1 cellular context compared by ENCODE assay signal in the genomic region with DNA sequence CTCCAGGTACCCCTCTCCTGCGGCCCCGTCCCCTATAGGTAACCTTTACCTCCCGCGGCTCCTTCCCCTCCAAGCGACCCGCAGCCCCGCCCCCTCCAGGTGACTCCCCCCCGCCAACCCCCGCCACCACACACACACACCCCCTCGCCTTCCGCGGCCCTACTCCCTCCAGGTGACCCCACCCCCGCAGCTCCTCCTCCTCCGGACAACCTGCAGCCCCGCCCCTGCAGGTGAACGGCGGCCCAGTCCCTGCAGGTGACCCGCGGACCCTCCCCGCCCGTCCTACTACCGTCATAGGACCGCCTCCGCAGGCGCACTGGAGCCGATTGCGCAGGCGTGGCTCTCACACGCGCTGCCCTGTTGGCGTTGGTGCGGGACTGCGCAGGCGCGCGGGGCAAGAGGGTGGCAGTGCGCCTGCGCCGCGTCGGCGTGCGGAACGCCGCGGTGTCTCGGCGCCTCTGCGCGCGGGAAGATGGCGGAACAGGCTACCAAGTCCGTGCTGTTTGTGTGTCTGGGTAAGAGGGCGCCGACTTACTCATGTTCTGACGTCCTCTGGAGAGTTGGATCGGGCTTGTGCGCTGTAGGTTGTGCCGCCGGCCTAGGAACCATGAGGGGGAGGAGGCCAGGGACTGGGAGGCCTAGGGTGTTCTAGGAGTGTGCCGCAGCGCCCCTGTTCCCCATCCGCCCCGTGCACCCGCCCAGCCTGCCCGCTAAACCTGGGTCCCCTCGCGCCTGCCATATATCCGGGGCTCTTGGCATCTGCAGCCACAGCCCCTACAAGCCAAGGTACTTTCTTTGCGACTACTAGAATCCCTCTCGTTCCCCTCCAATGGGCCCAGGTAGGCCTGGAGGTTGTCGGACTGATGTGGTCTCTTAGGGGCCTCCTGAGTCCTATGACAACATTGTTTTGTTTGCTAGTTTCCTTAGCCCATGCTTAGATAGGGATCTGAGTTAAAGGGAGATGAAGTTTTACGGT.
A peak's percentile ranks its signal among the peaks of the same experiment; 100 is the strongest.
TF ChIP-seq lines count a peak whose summit lies in the region.

A gene (plus strand): TSS at position 455 of the 976 bp plus-strand sequence. CDS start 18 bp downstream, at position 473.

TF ChIP-seq in HEK293, 187 proteins besides CTCF, POLR2A, EP300 and RAD21 (continued from another document and continues in another):
- TF ChIP-seq, protein P1, sequence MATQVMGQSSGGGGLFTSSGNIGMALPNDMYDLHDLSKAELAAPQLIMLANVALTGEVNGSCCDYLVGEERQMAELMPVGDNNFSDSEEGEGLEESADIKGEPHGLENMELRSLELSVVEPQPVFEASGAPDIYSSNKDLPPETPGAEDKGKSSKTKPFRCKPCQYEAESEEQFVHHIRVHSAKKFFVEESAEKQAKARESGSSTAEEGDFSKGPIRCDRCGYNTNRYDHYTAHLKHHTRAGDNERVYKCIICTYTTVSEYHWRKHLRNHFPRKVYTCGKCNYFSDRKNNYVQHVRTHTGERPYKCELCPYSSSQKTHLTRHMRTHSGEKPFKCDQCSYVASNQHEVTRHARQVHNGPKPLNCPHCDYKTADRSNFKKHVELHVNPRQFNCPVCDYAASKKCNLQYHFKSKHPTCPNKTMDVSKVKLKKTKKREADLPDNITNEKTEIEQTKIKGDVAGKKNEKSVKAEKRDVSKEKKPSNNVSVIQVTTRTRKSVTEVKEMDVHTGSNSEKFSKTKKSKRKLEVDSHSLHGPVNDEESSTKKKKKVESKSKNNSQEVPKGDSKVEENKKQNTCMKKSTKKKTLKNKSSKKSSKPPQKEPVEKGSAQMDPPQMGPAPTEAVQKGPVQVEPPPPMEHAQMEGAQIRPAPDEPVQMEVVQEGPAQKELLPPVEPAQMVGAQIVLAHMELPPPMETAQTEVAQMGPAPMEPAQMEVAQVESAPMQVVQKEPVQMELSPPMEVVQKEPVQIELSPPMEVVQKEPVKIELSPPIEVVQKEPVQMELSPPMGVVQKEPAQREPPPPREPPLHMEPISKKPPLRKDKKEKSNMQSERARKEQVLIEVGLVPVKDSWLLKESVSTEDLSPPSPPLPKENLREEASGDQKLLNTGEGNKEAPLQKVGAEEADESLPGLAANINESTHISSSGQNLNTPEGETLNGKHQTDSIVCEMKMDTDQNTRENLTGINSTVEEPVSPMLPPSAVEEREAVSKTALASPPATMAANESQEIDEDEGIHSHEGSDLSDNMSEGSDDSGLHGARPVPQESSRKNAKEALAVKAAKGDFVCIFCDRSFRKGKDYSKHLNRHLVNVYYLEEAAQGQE (tag by site-specific recombination; IDR thresholded peaks at IDR 0.05): no peak
- TF ChIP-seq ZNF560 (tag by site-specific recombination; IDR thresholded peaks at IDR 0.05; ENCODE audit: borderline replicate concordance) (no peak), SP7 (tag by site-specific recombination; IDR thresholded peaks at IDR 0.05) (peak; percentile 48; the same call in 1 of the 2 replicates), ZNF184 (tag by site-specific recombination; IDR thresholded peaks at IDR 0.05) (no peak), ZFP3 (tag by site-specific recombination; IDR thresholded peaks at IDR 0.05; ENCODE audit: low read depth) (no peak), ZNF664 (tag by site-specific recombination; IDR thresholded peaks at IDR 0.05) (no peak), KLF9 (tag by site-specific recombination; IDR thresholded peaks at IDR 0.05; ENCODE audit: low read depth) (no peak; the same call in 1 of the 2 replicates), ZNF146 (tag by site-specific recombination; IDR thresholded peaks at IDR 0.05) (no peak), ZNF626 (tag by site-specific recombination; IDR thresholded peaks at IDR 0.05) (no peak), ZFP37 (tag by site-specific recombination; IDR thresholded peaks at IDR 0.05) (no peak), ZNF501 (tag by site-specific recombination; IDR thresholded peaks at IDR 0.05) (peak; percentile 55; the same call in 1 of the 2 replicates), ZNF140 (tag by site-specific recombination; IDR thresholded peaks at IDR 0.05) (no peak), ZNF629 (tag by site-specific recombination; IDR thresholded peaks at IDR 0.05) (no peak), ZNF24 (tag by site-specific recombination; IDR thresholded peaks at IDR 0.05) (no peak), ZNF335 (tag by site-specific recombination; conservative IDR thresholded peaks at IDR 0.05) (peak; percentile 42), YY1 (tag by site-specific recombination; IDR thresholded peaks at IDR 0.05) (peak; percentile 74), ZNF37A (tag by site-specific recombination; IDR thresholded peaks at IDR 0.05) (no peak), ZNF660 (tag by site-specific recombination; IDR thresholded peaks at IDR 0.05) (no peak), KLF8 (tag by site-specific recombination; IDR thresholded peaks at IDR 0.05) (no peak), ZNF777 (tag by site-specific recombination; IDR thresholded peaks at IDR 0.05; ENCODE audit: borderline replicate concordance) (no peak), ZNF423 (tag by site-specific recombination; IDR thresholded peaks at IDR 0.05) (no peak), OVOL3 (tag by site-specific recombination; IDR thresholded peaks at IDR 0.05) (no peak), ZIC2 (tag by site-specific recombination; IDR thresholded peaks at IDR 0.05) (no peak), HOXD13 (CRISPR knock-in tag; IDR thresholded peaks at IDR 0.05; ENCODE audit: borderline replicate concordance) (no peak)
- TF ChIP-seq, protein P2, sequence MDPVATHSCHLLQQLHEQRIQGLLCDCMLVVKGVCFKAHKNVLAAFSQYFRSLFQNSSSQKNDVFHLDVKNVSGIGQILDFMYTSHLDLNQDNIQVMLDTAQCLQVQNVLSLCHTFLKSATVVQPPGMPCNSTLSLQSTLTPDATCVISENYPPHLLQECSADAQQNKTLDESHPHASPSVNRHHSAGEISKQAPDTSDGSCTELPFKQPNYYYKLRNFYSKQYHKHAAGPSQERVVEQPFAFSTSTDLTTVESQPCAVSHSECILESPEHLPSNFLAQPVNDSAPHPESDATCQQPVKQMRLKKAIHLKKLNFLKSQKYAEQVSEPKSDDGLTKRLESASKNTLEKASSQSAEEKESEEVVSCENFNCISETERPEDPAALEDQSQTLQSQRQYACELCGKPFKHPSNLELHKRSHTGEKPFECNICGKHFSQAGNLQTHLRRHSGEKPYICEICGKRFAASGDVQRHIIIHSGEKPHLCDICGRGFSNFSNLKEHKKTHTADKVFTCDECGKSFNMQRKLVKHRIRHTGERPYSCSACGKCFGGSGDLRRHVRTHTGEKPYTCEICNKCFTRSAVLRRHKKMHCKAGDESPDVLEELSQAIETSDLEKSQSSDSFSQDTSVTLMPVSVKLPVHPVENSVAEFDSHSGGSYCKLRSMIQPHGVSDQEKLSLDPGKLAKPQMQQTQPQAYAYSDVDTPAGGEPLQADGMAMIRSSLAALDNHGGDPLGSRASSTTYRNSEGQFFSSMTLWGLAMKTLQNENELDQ (tag by site-specific recombination; IDR thresholded peaks at IDR 0.05; ENCODE audit: low read depth): no peak
- TF ChIP-seq, protein P3, sequence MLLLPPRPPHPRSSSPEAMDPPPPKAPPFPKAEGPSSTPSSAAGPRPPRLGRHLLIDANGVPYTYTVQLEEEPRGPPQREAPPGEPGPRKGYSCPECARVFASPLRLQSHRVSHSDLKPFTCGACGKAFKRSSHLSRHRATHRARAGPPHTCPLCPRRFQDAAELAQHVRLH (tag by site-specific recombination; IDR thresholded peaks at IDR 0.05): 0 out of 2 replicates have a peak, but pooled peaks have one; percentile 26
- TF ChIP-seq, protein P4, sequence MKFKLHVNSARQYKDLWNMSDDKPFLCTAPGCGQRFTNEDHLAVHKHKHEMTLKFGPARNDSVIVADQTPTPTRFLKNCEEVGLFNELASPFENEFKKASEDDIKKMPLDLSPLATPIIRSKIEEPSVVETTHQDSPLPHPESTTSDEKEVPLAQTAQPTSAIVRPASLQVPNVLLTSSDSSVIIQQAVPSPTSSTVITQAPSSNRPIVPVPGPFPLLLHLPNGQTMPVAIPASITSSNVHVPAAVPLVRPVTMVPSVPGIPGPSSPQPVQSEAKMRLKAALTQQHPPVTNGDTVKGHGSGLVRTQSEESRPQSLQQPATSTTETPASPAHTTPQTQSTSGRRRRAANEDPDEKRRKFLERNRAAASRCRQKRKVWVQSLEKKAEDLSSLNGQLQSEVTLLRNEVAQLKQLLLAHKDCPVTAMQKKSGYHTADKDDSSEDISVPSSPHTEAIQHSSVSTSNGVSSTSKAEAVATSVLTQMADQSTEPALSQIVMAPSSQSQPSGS (tag by site-specific recombination; IDR thresholded peaks at IDR 0.05; ENCODE audit: low read depth): no peak
- TF ChIP-seq, protein P5, sequence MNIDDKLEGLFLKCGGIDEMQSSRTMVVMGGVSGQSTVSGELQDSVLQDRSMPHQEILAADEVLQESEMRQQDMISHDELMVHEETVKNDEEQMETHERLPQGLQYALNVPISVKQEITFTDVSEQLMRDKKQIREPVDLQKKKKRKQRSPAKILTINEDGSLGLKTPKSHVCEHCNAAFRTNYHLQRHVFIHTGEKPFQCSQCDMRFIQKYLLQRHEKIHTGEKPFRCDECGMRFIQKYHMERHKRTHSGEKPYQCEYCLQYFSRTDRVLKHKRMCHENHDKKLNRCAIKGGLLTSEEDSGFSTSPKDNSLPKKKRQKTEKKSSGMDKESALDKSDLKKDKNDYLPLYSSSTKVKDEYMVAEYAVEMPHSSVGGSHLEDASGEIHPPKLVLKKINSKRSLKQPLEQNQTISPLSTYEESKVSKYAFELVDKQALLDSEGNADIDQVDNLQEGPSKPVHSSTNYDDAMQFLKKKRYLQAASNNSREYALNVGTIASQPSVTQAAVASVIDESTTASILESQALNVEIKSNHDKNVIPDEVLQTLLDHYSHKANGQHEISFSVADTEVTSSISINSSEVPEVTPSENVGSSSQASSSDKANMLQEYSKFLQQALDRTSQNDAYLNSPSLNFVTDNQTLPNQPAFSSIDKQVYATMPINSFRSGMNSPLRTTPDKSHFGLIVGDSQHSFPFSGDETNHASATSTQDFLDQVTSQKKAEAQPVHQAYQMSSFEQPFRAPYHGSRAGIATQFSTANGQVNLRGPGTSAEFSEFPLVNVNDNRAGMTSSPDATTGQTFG (tag by site-specific recombination; IDR thresholded peaks at IDR 0.05; ENCODE audit: borderline replicate concordance): no peak
- TF ChIP-seq, protein P6, sequence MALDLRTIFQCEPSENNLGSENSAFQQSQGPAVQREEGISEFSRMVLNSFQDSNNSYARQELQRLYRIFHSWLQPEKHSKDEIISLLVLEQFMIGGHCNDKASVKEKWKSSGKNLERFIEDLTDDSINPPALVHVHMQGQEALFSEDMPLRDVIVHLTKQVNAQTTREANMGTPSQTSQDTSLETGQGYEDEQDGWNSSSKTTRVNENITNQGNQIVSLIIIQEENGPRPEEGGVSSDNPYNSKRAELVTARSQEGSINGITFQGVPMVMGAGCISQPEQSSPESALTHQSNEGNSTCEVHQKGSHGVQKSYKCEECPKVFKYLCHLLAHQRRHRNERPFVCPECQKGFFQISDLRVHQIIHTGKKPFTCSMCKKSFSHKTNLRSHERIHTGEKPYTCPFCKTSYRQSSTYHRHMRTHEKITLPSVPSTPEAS (tag by site-specific recombination; IDR thresholded peaks at IDR 0.05): no peak
- TF ChIP-seq, protein P7, sequence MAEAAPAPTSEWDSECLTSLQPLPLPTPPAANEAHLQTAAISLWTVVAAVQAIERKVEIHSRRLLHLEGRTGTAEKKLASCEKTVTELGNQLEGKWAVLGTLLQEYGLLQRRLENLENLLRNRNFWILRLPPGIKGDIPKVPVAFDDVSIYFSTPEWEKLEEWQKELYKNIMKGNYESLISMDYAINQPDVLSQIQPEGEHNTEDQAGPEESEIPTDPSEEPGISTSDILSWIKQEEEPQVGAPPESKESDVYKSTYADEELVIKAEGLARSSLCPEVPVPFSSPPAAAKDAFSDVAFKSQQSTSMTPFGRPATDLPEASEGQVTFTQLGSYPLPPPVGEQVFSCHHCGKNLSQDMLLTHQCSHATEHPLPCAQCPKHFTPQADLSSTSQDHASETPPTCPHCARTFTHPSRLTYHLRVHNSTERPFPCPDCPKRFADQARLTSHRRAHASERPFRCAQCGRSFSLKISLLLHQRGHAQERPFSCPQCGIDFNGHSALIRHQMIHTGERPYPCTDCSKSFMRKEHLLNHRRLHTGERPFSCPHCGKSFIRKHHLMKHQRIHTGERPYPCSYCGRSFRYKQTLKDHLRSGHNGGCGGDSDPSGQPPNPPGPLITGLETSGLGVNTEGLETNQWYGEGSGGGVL (tag by site-specific recombination; IDR thresholded peaks at IDR 0.05): no peak
- TF ChIP-seq, protein P8, sequence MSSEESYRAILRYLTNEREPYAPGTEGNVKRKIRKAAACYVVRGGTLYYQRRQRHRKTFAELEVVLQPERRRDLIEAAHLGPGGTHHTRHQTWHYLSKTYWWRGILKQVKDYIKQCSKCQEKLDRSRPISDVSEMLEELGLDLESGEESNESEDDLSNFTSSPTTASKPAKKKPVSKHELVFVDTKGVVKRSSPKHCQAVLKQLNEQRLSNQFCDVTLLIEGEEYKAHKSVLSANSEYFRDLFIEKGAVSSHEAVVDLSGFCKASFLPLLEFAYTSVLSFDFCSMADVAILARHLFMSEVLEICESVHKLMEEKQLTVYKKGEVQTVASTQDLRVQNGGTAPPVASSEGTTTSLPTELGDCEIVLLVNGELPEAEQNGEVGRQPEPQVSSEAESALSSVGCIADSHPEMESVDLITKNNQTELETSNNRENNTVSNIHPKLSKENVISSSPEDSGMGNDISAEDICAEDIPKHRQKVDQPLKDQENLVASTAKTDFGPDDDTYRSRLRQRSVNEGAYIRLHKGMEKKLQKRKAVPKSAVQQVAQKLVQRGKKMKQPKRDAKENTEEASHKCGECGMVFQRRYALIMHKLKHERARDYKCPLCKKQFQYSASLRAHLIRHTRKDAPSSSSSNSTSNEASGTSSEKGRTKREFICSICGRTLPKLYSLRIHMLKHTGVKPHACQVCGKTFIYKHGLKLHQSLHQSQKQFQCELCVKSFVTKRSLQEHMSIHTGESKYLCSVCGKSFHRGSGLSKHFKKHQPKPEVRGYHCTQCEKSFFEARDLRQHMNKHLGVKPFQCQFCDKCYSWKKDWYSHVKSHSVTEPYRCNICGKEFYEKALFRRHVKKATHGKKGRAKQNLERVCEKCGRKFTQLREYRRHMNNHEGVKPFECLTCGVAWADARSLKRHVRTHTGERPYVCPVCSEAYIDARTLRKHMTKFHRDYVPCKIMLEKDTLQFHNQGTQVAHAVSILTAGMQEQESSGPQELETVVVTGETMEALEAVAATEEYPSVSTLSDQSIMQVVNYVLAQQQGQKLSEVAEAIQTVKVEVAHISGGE (tag by site-specific recombination; conservative IDR thresholded peaks at IDR 0.05; ENCODE audit: low read depth): peak; percentile 82
- TF ChIP-seq, protein P9, sequence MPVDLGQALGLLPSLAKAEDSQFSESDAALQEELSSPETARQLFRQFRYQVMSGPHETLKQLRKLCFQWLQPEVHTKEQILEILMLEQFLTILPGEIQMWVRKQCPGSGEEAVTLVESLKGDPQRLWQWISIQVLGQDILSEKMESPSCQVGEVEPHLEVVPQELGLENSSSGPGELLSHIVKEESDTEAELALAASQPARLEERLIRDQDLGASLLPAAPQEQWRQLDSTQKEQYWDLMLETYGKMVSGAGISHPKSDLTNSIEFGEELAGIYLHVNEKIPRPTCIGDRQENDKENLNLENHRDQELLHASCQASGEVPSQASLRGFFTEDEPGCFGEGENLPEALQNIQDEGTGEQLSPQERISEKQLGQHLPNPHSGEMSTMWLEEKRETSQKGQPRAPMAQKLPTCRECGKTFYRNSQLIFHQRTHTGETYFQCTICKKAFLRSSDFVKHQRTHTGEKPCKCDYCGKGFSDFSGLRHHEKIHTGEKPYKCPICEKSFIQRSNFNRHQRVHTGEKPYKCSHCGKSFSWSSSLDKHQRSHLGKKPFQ (tag by site-specific recombination; IDR thresholded peaks at IDR 0.05): no peak
